In genomic region chr6:20674664-20675063, GRCh38 we compare ENCODE assay signal across 22 cellular contexts.
A peak's percentile ranks its signal among the peaks of the same experiment; 100 is the strongest.
DNase-seq lines count a peak whose midpoint lies in the region; FAIRE-seq and TF ChIP-seq lines count a peak whose summit lies in the region.
"Had no signal": no experiment of that assay in that cellular context is flagged by ENCODE, and none has a peak within 500 bp of the region (broad histone marks: within the 10 kb centered on the region; RNA-seq: fewer than 3 reads in every experiment).

No MANE protein-coding gene starts in this region.

- TF ChIP-seq EP300 in SK-N-SH (IDR thresholded peaks at IDR 0.05; ENCODE audit: borderline replicate concordance in 1 of 2, low read depth in 1 of 2, low read length in 1 of 2), result peak in 1 of 2 experiments; percentile 98; a peak in 2 of 4 replicates

- H3K4me1 Mint-ChIP-seq in activated T-helper 1 cell treated with anti-CD3 and anti-CD28 coated beads, Interleukin-12 subunit alpha, Interleukin-12 subunit beta, Interleukin-2, Interleukin-4 antibody, amounts not matched to agents 30 ng/mL and 10 ng/mL and 1 ng/mL, durations not matched to agents 14 hours and 24 hours and 36 hours (ENCODE audit: low read depth), result peaks cover 12% of the 10 kb centered on the region

- CTCF ChIA-PET in SK-N-SH (lab: Yijun Ruan, JAX), result no interaction called here

- peak; percentile 42 for TF ChIP-seq RAD21 in SK-N-SH (IDR thresholded peaks at IDR 0.05; ENCODE audit: low read length)

- peaks cover 4% of the 10 kb centered on the region for H3K36me3 Mint-ChIP-seq in activated T-helper 1 cell treated with anti-CD3 and anti-CD28 coated beads, Interleukin-12 subunit alpha, Interleukin-12 subunit beta, Interleukin-2, Interleukin-4 antibody, amounts not matched to agents 30 ng/mL and 10 ng/mL and 1 ng/mL, durations not matched to agents 14 hours and 24 hours and 36 hours (ENCODE audit: low read depth)

- DNase-seq in Karpas-422 (peak; percentile 47), NCI-H1105 treated with DMSO at 0.1 percent for 48 hours (lab: John Stamatoyannopoulos, UW) (peak; percentile 61), SK-N-SH (peak; percentile 21), T-helper 9 cell (no peak), GM19238 (ENCODE audit: insufficient read length, low spot score) (no peak)
- DNase-seq in activated T-helper 1 cell treated with anti-CD3 and anti-CD28 coated beads, Interleukin-12 subunit alpha, Interleukin-12 subunit beta, Interleukin-2, Interleukin-4 antibody, amounts not matched to agents 30 ng/mL and 10 ng/mL and 1 ng/mL, durations not matched to agents 14 hours and 24 hours and 36 hours (ENCODE audit: low spot score), result no peak
- no peak for DNase-seq in stimulated activated CD4-positive, alpha-beta T cell treated with anti-CD3 and anti-CD28 coated beads, Interleukin-4, amount 100 ng/mL, for 1 hour
- DNase-seq: Caco-2; CD4-positive, CD25-positive, alpha-beta regulatory T cell; CD8-positive, alpha-beta T cell; DMS79; EL; GDM1; GOT3; HFFc6 had no signal

- no peaks in the 10 kb centered on the region for H3K9me3 Mint-ChIP-seq in activated T-helper 1 cell treated with anti-CD3 and anti-CD28 coated beads, Interleukin-12 subunit alpha, Interleukin-12 subunit beta, Interleukin-2, Interleukin-4 antibody, amounts not matched to agents 30 ng/mL and 10 ng/mL and 1 ng/mL, durations not matched to agents 14 hours and 24 hours and 36 hours
- H3K9me3 Mint-ChIP-seq: CD4-positive, CD25-positive, alpha-beta regulatory T cell; HFFc6 had no signal

- H3K27ac ChIP-seq in Karpas-422 (ENCODE audit: low read length) (peak overlapping the region; percentile 2; the same call in 1 of the 2 replicates), SK-N-SH (ENCODE audit: low read depth in 2 of 2, low read length in 1 of 2) (peak overlapping the region in 1 of 2 experiments; percentile 87; a peak in 2 of 4 replicates)
- H3K27ac ChIP-seq: BLaER1, C4-2B had no signal

- H4K20me1 ChIP-seq in Karpas-422 (ENCODE audit: insufficient read depth, low read depth, low read length) (no peaks in the 10 kb centered on the region), SK-N-SH (ENCODE audit: insufficient read depth) (no peaks in the 10 kb centered on the region)
- H4K20me1 ChIP-seq: BLaER1 had no signal

- H3K36me3 ChIP-seq in Karpas-422 (ENCODE audit: insufficient read depth, low read length) (no peaks in the 10 kb centered on the region), SK-N-SH (replicated peaks in 1 of 2; ENCODE audit: control insufficient read depth in 1 of 2, insufficient read depth in 2 of 2, low read length in 1 of 2) (no peaks in the 10 kb centered on the region)
- H3K36me3 ChIP-seq: HAP-1 had no signal

- no peak overlapping the region for H2AFZ ChIP-seq in Karpas-422 (ENCODE audit: low read length)
- peak overlapping the region; percentile 23; the same call in 1 of the 2 replicates for H2AFZ ChIP-seq in SK-N-SH (ENCODE audit: low read depth)

- TF ChIP-seq CTCF in SK-N-SH (IDR thresholded peaks at IDR 0.05), result no peak

- H3K4me3 ChIP-seq in Karpas-422 (ENCODE audit: low read length), result no peak overlapping the region
- H3K4me3 ChIP-seq in SK-N-SH (ENCODE audit: low read depth in 2 of 2, low read length in 1 of 2), result no peak overlapping the region
- H3K4me3 ChIP-seq: BLaER1, GM12878, HAP-1 had no signal

- H3K9me2 ChIP-seq in Karpas-422 (replicated peaks; ENCODE audit: insufficient read depth, low read length), result no peaks in the 10 kb centered on the region; the same call in 1 of the 2 replicates
- H3K9me2 ChIP-seq in SK-N-SH, result no peaks in the 10 kb centered on the region

- FAIRE-seq in islet of Langerhans (lab: Jason Lieb, UNC), result peak; percentile 56
- FAIRE-seq: GM12878, H54 had no signal

- H3K27ac Mint-ChIP-seq in activated T-helper 1 cell treated with anti-CD3 and anti-CD28 coated beads, Interleukin-12 subunit alpha, Interleukin-12 subunit beta, Interleukin-2, Interleukin-4 antibody, amounts not matched to agents 30 ng/mL and 10 ng/mL and 1 ng/mL, durations not matched to agents 14 hours and 24 hours and 36 hours, result no peak overlapping the region
- H3K27ac Mint-ChIP-seq: B cell; CD4-positive, CD25-positive, alpha-beta regulatory T cell; CD8-positive, alpha-beta T cell; HFFc6 had no signal

- intact Hi-C loops in activated T-helper 1 cell treated with anti-CD3 and anti-CD28 coated beads, Interleukin-12 subunit alpha, Interleukin-12 subunit beta, Interleukin-2, Interleukin-4 antibody, amounts not matched to agents 30 ng/mL and 10 ng/mL and 1 ng/mL, durations not matched to agents 14 hours and 24 hours and 36 hours (cut with micrococcal nuclease), result no loop called here

- H3F3A ChIP-seq in SK-N-SH (replicated peaks; ENCODE audit: insufficient read depth), result no peaks in the 10 kb centered on the region

- H3K4me2 ChIP-seq in Karpas-422 (ENCODE audit: low read depth, low read length, poor library complexity, severe bottlenecking) (peak overlapping the region; percentile 28), SK-N-SH (no peak overlapping the region)
- H3K4me2 ChIP-seq: BLaER1 had no signal

- H3K9ac ChIP-seq in Karpas-422 (ENCODE audit: low read length) (no peak overlapping the region), SK-N-SH (no peak overlapping the region)
- H3K9ac ChIP-seq: BLaER1 had no signal

- POLR2A ChIA-PET in SK-N-SH (lab: Yijun Ruan, JAX), result no interaction called here

- peaks cover 23% of the 10 kb centered on the region; the same call in 1 of the 2 replicates for H3K79me2 ChIP-seq in Karpas-422 (ENCODE audit: low read length)
- H3K79me2 ChIP-seq in SK-N-SH (ENCODE audit: insufficient read depth), result no peaks in the 10 kb centered on the region

- peaks cover 16% of the 10 kb centered on the region for H3K4me1 ChIP-seq in Karpas-422 (ENCODE audit: low read length)
- H3K4me1 ChIP-seq in SK-N-SH (ENCODE audit: control insufficient read depth in 1 of 2, insufficient read depth in 2 of 2, low read depth in 1 of 2, low read length in 1 of 2), result peaks cover 0 to 11% of the 10 kb centered on the region in 2 experiments; a peak in 2 of 4 replicates
- H3K4me1 ChIP-seq: BLaER1, Caco-2 had no signal

- H3K27me3 Mint-ChIP-seq in activated T-helper 1 cell treated with anti-CD3 and anti-CD28 coated beads, Interleukin-12 subunit alpha, Interleukin-12 subunit beta, Interleukin-2, Interleukin-4 antibody, amounts not matched to agents 30 ng/mL and 10 ng/mL and 1 ng/mL, durations not matched to agents 14 hours and 24 hours and 36 hours (ENCODE audit: insufficient read depth), result no peaks in the 10 kb centered on the region
- H3K27me3 Mint-ChIP-seq: B cell; CD4-positive, CD25-positive, alpha-beta regulatory T cell had no signal

- H3K4me3 Mint-ChIP-seq in activated T-helper 1 cell treated with anti-CD3 and anti-CD28 coated beads, Interleukin-12 subunit alpha, Interleukin-12 subunit beta, Interleukin-2, Interleukin-4 antibody, amounts not matched to agents 30 ng/mL and 10 ng/mL and 1 ng/mL, durations not matched to agents 14 hours and 24 hours and 36 hours, result no peak overlapping the region
- H3K4me3 Mint-ChIP-seq: B cell; CD4-positive, CD25-positive, alpha-beta regulatory T cell; CD8-positive, alpha-beta T cell; HFFc6 had no signal

- H3K9me3 ChIP-seq in Karpas-422 (ENCODE audit: low read length), result no peaks in the 10 kb centered on the region
- no peaks in the 10 kb centered on the region for H3K9me3 ChIP-seq in SK-N-SH
- H3K9me3 ChIP-seq: Caco-2, HAP-1 had no signal

- 26% methylated on average over 1 of the region's 1 CpG for WGBS in SK-N-SH (ENCODE audit: low lambda C conversion rate)

- H3K27me3 ChIP-seq in Karpas-422 (ENCODE audit: low read length) (no peaks in the 10 kb centered on the region), SK-N-SH (ENCODE audit: insufficient read depth) (no peaks in the 10 kb centered on the region)
- H3K27me3 ChIP-seq: BLaER1 had no signal

TF ChIP-seq in SK-N-SH, 30 proteins besides CTCF, POLR2A, EP300 and RAD21:
- TF ChIP-seq FOXJ3 (CRISPR knock-in tag; IDR thresholded peaks at IDR 0.05) (peak; percentile 92), GATA2 (CRISPR knock-in tag; IDR thresholded peaks at IDR 0.05) (peak; percentile 93), PBX3 (IDR thresholded peaks at IDR 0.05) (peak; percentile 3; the same call in 1 of the 2 replicates), CHD2 (IDR thresholded peaks at IDR 0.05; ENCODE audit: low read length, partially characterized antibody) (peak; percentile 86), NFIC (IDR thresholded peaks at IDR 0.05; ENCODE audit: borderline replicate concordance) (no peak), SMC3 (IDR thresholded peaks at IDR 0.05; ENCODE audit: low read depth, low read length) (peak; percentile 5; the same call in 1 of the 2 replicates), TCF12 (IDR thresholded peaks at IDR 0.05) (peak; percentile 67), POLR2AphosphoS5 (IDR thresholded peaks at IDR 0.05; ENCODE audit: low read depth, low read length) (peak; percentile 57; the same call in 1 of the 2 replicates), RCOR1 (IDR thresholded peaks at IDR 0.05; ENCODE audit: low read length) (peak; percentile 92)
- TF ChIP-seq, protein P1, sequence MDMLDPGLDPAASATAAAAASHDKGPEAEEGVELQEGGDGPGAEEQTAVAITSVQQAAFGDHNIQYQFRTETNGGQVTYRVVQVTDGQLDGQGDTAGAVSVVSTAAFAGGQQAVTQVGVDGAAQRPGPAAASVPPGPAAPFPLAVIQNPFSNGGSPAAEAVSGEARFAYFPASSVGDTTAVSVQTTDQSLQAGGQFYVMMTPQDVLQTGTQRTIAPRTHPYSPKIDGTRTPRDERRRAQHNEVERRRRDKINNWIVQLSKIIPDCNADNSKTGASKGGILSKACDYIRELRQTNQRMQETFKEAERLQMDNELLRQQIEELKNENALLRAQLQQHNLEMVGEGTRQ (IDR thresholded peaks at IDR 0.05; ENCODE audit: borderline replicate concordance, low read depth, low read length), result no peak

Comparison
In these comparisons a context has a peak if more than half of its experiments do, and no peak if none do; other contexts are left out.
1. DNase-seq: peak in Karpas-422 (single experiment), NCI-H1105 treated with DMSO at 0.1 percent for 48 hours (single experiment) and SK-N-SH (single experiment); none in T-helper 9 cell (single experiment), GM19238 (single experiment), activated T-helper 1 cell treated with anti-CD3 and anti-CD28 coated beads, Interleukin-12 subunit alpha, Interleukin-12 subunit beta, Interleukin-2, Interleukin-4 antibody, amounts not matched to agents 30 ng/mL and 10 ng/mL and 1 ng/mL, durations not matched to agents 14 hours and 24 hours and 36 hours (single experiment) and stimulated activated CD4-positive, alpha-beta T cell treated with anti-CD3 and anti-CD28 coated beads, Interleukin-4, amount 100 ng/mL, for 1 hour (single experiment).